In the genomic region with DNA sequence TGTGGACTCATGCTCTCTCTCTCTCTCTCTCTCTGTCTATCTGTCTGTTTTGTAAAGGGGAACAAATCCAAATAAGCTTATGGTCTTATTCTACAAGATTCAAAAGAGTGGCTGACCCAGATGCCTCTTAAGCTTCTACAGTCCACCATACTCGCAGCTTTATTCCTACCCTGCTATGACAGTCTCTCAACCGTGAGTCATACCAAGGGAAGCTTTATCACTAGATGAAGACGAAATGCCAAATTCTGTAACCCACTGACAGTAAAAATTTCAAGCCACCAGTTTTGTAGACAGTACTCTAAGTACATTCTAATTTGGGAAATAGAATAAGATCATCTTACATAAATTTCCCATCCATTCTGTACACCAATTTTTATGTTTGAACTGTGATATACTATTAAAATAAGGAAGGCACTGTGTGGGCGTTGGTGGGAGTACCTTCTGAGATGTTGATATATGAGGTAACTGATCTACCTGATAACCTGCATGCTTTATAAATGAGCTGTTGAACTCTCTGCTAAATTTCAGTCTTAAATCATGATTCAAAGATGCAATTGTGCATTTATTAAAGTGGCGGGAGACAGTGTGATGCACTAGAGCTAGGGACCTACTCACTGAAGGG, we compare ENCODE assay signal across 1 cellular context.
TF ChIP-seq lines count a peak whose summit lies in the region.

No MANE protein-coding gene starts in this region.

TF ChIP-seq in IMR-90, 13 proteins besides CTCF, POLR2A, EP300 and RAD21:
- TF ChIP-seq NFE2L2 (IDR thresholded peaks at IDR 0.05; ENCODE audit: low read depth, low read length) (no peak), FOS (IDR thresholded peaks at IDR 0.05; ENCODE audit: low read depth, low read length) (no peak), CEBPB (IDR thresholded peaks at IDR 0.05; ENCODE audit: low read depth, low read length) (no peak), RFX5 (IDR thresholded peaks at IDR 0.05; ENCODE audit: low read depth, low read length) (no peak), MXI1 (IDR thresholded peaks at IDR 0.05; ENCODE audit: borderline replicate concordance, low read depth, low read length) (no peak), MAZ (IDR thresholded peaks at IDR 0.05; ENCODE audit: borderline replicate concordance, low read depth, low read length) (no peak), MAFK (IDR thresholded peaks at IDR 0.05; ENCODE audit: low read depth, low read length) (no peak), RCOR1 (IDR thresholded peaks at IDR 0.05; ENCODE audit: insufficient replicate concordance, low read length) (no peak), CHD1 (IDR thresholded peaks at IDR 0.05; ENCODE audit: low read depth, low read length) (no peak), BHLHE40 (IDR thresholded peaks at IDR 0.05; ENCODE audit: low read depth, low read length) (no peak), SMC3 (IDR thresholded peaks at IDR 0.05; ENCODE audit: low read depth, low read length) (no peak)
- TF ChIP-seq, protein P1, sequence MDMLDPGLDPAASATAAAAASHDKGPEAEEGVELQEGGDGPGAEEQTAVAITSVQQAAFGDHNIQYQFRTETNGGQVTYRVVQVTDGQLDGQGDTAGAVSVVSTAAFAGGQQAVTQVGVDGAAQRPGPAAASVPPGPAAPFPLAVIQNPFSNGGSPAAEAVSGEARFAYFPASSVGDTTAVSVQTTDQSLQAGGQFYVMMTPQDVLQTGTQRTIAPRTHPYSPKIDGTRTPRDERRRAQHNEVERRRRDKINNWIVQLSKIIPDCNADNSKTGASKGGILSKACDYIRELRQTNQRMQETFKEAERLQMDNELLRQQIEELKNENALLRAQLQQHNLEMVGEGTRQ (IDR thresholded peaks at IDR 0.05; ENCODE audit: low read depth, low read length), result no peak
- TF ChIP-seq, protein P2, sequence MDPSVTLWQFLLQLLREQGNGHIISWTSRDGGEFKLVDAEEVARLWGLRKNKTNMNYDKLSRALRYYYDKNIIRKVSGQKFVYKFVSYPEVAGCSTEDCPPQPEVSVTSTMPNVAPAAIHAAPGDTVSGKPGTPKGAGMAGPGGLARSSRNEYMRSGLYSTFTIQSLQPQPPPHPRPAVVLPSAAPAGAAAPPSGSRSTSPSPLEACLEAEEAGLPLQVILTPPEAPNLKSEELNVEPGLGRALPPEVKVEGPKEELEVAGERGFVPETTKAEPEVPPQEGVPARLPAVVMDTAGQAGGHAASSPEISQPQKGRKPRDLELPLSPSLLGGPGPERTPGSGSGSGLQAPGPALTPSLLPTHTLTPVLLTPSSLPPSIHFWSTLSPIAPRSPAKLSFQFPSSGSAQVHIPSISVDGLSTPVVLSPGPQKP (IDR thresholded peaks at IDR 0.05; ENCODE audit: borderline replicate concordance, low read depth, low read length), result no peak
